ENCODE assay signal across 10 cellular contexts in genomic region chr19:6226444-6227155, GRCh38.
"Had no signal": no experiment of that assay in that cellular context is flagged by ENCODE, and none has a peak within 500 bp of the region (broad histone marks: within the 10 kb centered on the region; RNA-seq: fewer than 3 reads in every experiment).

No MANE protein-coding gene starts in this region.

- H3K27me3 ChIP-seq: body of pancreas, gastrocnemius medialis, right lobe of liver had no signal

- H3K27ac ChIP-seq: body of pancreas, gastrocnemius medialis, right lobe of liver had no signal

- ATAC-seq: body of pancreas, gastrocnemius medialis, right lobe of liver, WTC11 had no signal

- H3K4me3 ChIP-seq: body of pancreas, gastrocnemius medialis, right lobe of liver had no signal

- H3K9me3 ChIP-seq: body of pancreas, gastrocnemius medialis, right lobe of liver had no signal

- DNase-seq: activated CD4-positive, alpha-beta T cell treated with anti-CD3 and anti-CD28 coated beads for 48 hours; body of pancreas; gastrocnemius medialis; midbrain; naive B cell; stimulated activated CD4-positive, alpha-beta T cell treated with anti-CD3 and anti-CD28 coated beads, Interleukin-2, amount 100 ng/mL, for 24 hours; stimulated activated naive CD4-positive, alpha-beta T cell treated with Interleukin-2 at 50 U/mL for 16 hours; trophoblast cell had no signal
